19 cellular contexts compared by ENCODE assay signal in the genomic region with DNA sequence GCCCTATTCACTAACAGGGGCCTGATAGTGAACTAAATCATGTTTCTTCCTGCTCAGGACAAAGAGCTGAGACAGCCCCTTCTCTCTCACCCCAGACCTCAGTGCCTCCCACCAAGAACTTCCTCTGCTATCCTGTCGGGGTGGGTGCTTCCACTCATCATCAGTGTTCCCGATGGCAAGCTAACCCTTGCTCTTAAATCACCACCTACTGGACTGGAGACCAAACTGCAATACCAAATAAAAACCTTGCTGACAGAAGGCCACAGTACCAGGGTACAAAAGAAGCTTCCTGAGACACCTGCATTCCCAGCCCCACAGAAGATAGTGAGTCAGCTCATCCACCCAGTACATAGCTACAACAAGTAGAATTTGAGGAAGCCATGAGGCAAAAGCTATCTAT.
DNase-seq lines count a peak whose midpoint lies in the region; ATAC-seq and TF ChIP-seq lines count a peak whose summit lies in the region.
"Had no signal": no experiment of that assay in that cellular context is flagged by ENCODE, and none has a peak within 500 bp of the region (broad histone marks: within the 10 kb centered on the region; RNA-seq: fewer than 3 reads in every experiment).

No MANE protein-coding gene starts in this region.

- WGBS in endodermal cell (ENCODE audit: insufficient coverage in 1 of 2, insufficient read length in 1 of 2), 2 experiments = 59% methylated on average over 2 of the region's 2 CpGs; no CpG with 5 or more reads in 1 of the 2 experiments

- no peak overlapping the region for H3K27ac ChIP-seq in endodermal cell (ENCODE audit: low read depth, low read length)
- H3K27ac ChIP-seq in neural progenitor cell = no peak overlapping the region
- H3K27ac ChIP-seq: PC-9, prostate gland, SJCRH30 had no signal

- no peaks in the 10 kb centered on the region for H3F3A ChIP-seq in neural progenitor cell (ENCODE audit: low read depth)

- TF ChIP-seq CTCF in endodermal cell (conservative IDR thresholded peaks at IDR 0.05) (peak; percentile 62), neural progenitor cell (IDR thresholded peaks at IDR 0.05) (peak; percentile 17)

- no peaks in the 10 kb centered on the region for H4K20me1 ChIP-seq in neural progenitor cell (ENCODE audit: low read depth)

- H3K4me1 Mint-ChIP-seq in endodermal cell = no peaks in the 10 kb centered on the region
- no peaks in the 10 kb centered on the region for H3K4me1 Mint-ChIP-seq in neural progenitor cell
- H3K4me1 Mint-ChIP-seq in activated CD8-positive, alpha-beta T cell treated with anti-CD3 and anti-CD28 coated beads, Interleukin-2, amount 10 ng/mL, durations not matched to agents 7 days and 5 days (ENCODE audit: low read depth) = no peaks in the 10 kb centered on the region
- H3K4me1 Mint-ChIP-seq: activated B cell treated with CpG ODN at 0.5 μM for 24 hours, nephron, T-helper 17 cell had no signal

- H3K9me3 ChIP-seq in NT2/D1 (ENCODE audit: insufficient read depth, low read length) = peaks cover 20% of the 10 kb centered on the region
- H3K9me3 ChIP-seq in endodermal cell (ENCODE audit: control insufficient read depth, low read length) = peaks cover 29% of the 10 kb centered on the region
- no peaks in the 10 kb centered on the region for H3K9me3 ChIP-seq in neural progenitor cell (ENCODE audit: low read depth)
- H3K9me3 ChIP-seq: prostate gland had no signal

- H3K4me1 ChIP-seq in NT2/D1 (ENCODE audit: insufficient read depth, insufficient read length) = peaks cover 2% of the 10 kb centered on the region
- no peaks in the 10 kb centered on the region for H3K4me1 ChIP-seq in endodermal cell (ENCODE audit: control insufficient read depth, insufficient read depth, low read length)
- no peaks in the 10 kb centered on the region for H3K4me1 ChIP-seq in neural progenitor cell
- H3K4me1 ChIP-seq: prostate gland, SJCRH30 had no signal

- H3K4me3 Mint-ChIP-seq in endodermal cell (no peak overlapping the region), neural progenitor cell (no peak overlapping the region)
- no peak overlapping the region for H3K4me3 Mint-ChIP-seq in activated CD8-positive, alpha-beta T cell treated with anti-CD3 and anti-CD28 coated beads, Interleukin-2, amount 10 ng/mL, durations not matched to agents 7 days and 5 days
- H3K4me3 Mint-ChIP-seq: activated B cell treated with CpG ODN at 0.5 μM for 24 hours, nephron, T-helper 17 cell had no signal

- CTCF ChIA-PET in activated CD8-positive, alpha-beta T cell treated with anti-CD3 and anti-CD28 coated beads, Interleukin-2, amount 10 ng/mL, durations not matched to agents 7 days and 5 days (lab: Charles Lee) = interaction anchor here (1.2 kb wide), 1 partner anchor 552 kb away, joined by 3 read pairs; no protein-coding TSS in a partner anchor

- H3K27me3 ChIP-seq in NT2/D1 (ENCODE audit: insufficient read depth, insufficient read length) (no peaks in the 10 kb centered on the region), endodermal cell (ENCODE audit: control insufficient read depth, insufficient read depth, low read length, poor library complexity, severe bottlenecking) (no peaks in the 10 kb centered on the region), neural progenitor cell (no peaks in the 10 kb centered on the region)
- H3K27me3 ChIP-seq: SJCRH30 had no signal

- no peak overlapping the region for H3K4me2 ChIP-seq in neural progenitor cell
- H3K4me2 ChIP-seq: PC-9 had no signal

- no peak overlapping the region for H3K27ac Mint-ChIP-seq in endodermal cell
- no peak overlapping the region for H3K27ac Mint-ChIP-seq in neural progenitor cell
- H3K27ac Mint-ChIP-seq in activated CD8-positive, alpha-beta T cell treated with anti-CD3 and anti-CD28 coated beads, Interleukin-2, amount 10 ng/mL, durations not matched to agents 7 days and 5 days = no peak overlapping the region
- H3K27ac Mint-ChIP-seq: activated B cell treated with CpG ODN at 0.5 μM for 24 hours, nephron, T-helper 17 cell had no signal

- DNase-seq in HCEC 1CT (peak; percentile 7), NT2/D1 (ENCODE audit: low read depth, low spot score) (peak; percentile 16), endodermal cell (no peak), neural progenitor cell (ENCODE audit: low spot score) (no peak), NCI-H1436 (lab: John Stamatoyannopoulos, UW) (no peak)
- no peak for DNase-seq in activated CD8-positive, alpha-beta T cell treated with anti-CD3 and anti-CD28 coated beads, Interleukin-2, amount 10 ng/mL, durations not matched to agents 7 days and 5 days
- DNase-seq: activated B cell treated with CpG ODN at 0.5 μM for 24 hours; C1 segment of cervical spinal cord; central memory CD4-positive, alpha-beta T cell; DMS 273 treated with DMSO at 0.1 percent for 48 hours; effector CD4-positive, alpha-beta T cell; NCI-H2081 treated with DMSO at 0.1 percent for 48 hours; NCI-H524 treated with DMSO at 0.1 percent for 48 hours; PC-9; SJCRH30; T-helper 17 cell had no signal

- H3K36me3 ChIP-seq in NT2/D1 (ENCODE audit: insufficient read depth, insufficient read length, low read length) (no peaks in the 10 kb centered on the region), endodermal cell (ENCODE audit: control insufficient read depth, insufficient read depth, low read length) (no peaks in the 10 kb centered on the region), neural progenitor cell (no peaks in the 10 kb centered on the region)
- H3K36me3 ChIP-seq: prostate gland, SJCRH30 had no signal

- H3K36me3 Mint-ChIP-seq in endodermal cell (ENCODE audit: low read depth) (no peaks in the 10 kb centered on the region), neural progenitor cell (no peaks in the 10 kb centered on the region)
- H3K36me3 Mint-ChIP-seq in activated CD8-positive, alpha-beta T cell treated with anti-CD3 and anti-CD28 coated beads, Interleukin-2, amount 10 ng/mL, durations not matched to agents 7 days and 5 days (ENCODE audit: low read depth) = no peaks in the 10 kb centered on the region

- POLR2A ChIA-PET in activated CD8-positive, alpha-beta T cell treated with anti-CD3 and anti-CD28 coated beads, Interleukin-2, amount 10 ng/mL, durations not matched to agents 7 days and 5 days (lab: Charles Lee) = no interaction called here

- H3K9ac ChIP-seq in NT2/D1 (ENCODE audit: insufficient read length, low read depth) (no peak overlapping the region), endodermal cell (ENCODE audit: extremely low read depth, low read length, poor library complexity, severe bottlenecking) (no peak overlapping the region), neural progenitor cell (no peak overlapping the region)

- peaks cover 44% of the 10 kb centered on the region for H3K9me3 Mint-ChIP-seq in endodermal cell
- H3K9me3 Mint-ChIP-seq in neural progenitor cell = peaks cover 20% of the 10 kb centered on the region
- H3K9me3 Mint-ChIP-seq in activated CD8-positive, alpha-beta T cell treated with anti-CD3 and anti-CD28 coated beads, Interleukin-2, amount 10 ng/mL, durations not matched to agents 7 days and 5 days (ENCODE audit: insufficient read depth) = peaks cover 8% of the 10 kb centered on the region

- no peak for ATAC-seq in GM18867 (IDR thresholded peaks at IDR 0.05; ENCODE audit: unreplicated experiment)
- ATAC-seq in activated CD8-positive, alpha-beta T cell treated with anti-CD3 and anti-CD28 coated beads, Interleukin-2, amount 10 ng/mL, durations not matched to agents 7 days and 5 days = no peak
- ATAC-seq: T-helper 17 cell had no signal

- no peak overlapping the region for H2AFZ ChIP-seq in neural progenitor cell (replicated peaks)
- H2AFZ ChIP-seq: PC-9 had no signal

- no peaks in the 10 kb centered on the region for H3K27me3 Mint-ChIP-seq in endodermal cell (ENCODE audit: insufficient read depth)
- H3K27me3 Mint-ChIP-seq in neural progenitor cell (ENCODE audit: insufficient read depth, low read depth) = no peaks in the 10 kb centered on the region
- H3K27me3 Mint-ChIP-seq in activated CD8-positive, alpha-beta T cell treated with anti-CD3 and anti-CD28 coated beads, Interleukin-2, amount 10 ng/mL, durations not matched to agents 7 days and 5 days (ENCODE audit: low read depth) = no peaks in the 10 kb centered on the region
- H3K27me3 Mint-ChIP-seq: activated B cell treated with CpG ODN at 0.5 μM for 24 hours, T-helper 17 cell had no signal

- H3K4me3 ChIP-seq in NT2/D1 (ENCODE audit: insufficient read length, low read depth) = no peak overlapping the region
- H3K4me3 ChIP-seq in endodermal cell (ENCODE audit: low read length) = no peak overlapping the region
- no peak overlapping the region for H3K4me3 ChIP-seq in neural progenitor cell
- H3K4me3 ChIP-seq: PC-9, prostate gland, SJCRH30 had no signal

- H3K79me2 ChIP-seq in neural progenitor cell (ENCODE audit: low read depth) = no peaks in the 10 kb centered on the region

Comparison
In these comparisons a context has a peak if more than half of its experiments do, and no peak if none do; other contexts are left out.
1. DNase-seq: peak in HCEC 1CT (single experiment) and NT2/D1 (single experiment); none in endodermal cell (single experiment), neural progenitor cell (single experiment), NCI-H1436 (single experiment) and activated CD8-positive, alpha-beta T cell treated with anti-CD3 and anti-CD28 coated beads, Interleukin-2, amount 10 ng/mL, durations not matched to agents 7 days and 5 days (single experiment).